In the genomic region with DNA sequence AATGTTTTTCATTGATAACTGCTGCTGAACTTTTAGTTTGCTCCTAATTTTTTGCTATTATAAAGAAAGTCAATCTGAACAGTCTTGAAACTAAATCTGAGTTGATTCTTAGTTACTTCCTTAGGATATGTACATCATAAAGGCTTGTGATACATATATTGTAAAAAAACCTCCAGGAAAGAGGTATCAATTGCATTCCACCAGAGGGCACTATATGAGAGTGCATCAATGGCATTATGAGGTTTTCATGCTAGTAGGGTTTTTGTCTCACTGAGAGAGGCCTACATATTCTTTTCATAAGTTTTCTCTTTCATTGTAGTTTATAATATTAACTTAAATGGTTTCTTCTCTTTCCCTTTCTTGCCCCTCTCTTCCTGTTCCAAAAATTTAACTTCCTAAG, we compare ENCODE assay signal across 8 cellular contexts. TPM values are rescaled to one million over a fixed set of nuclear protein-coding genes. Genes with fewer than 3 reads are reported as not detected.
DNase-seq lines count a peak whose midpoint lies in the region; ATAC-seq and TF ChIP-seq lines count a peak whose summit lies in the region.

No MANE protein-coding gene starts in this region.

- no peak for DNase-seq in natural killer cell
- no peak for DNase-seq in natural killer cell treated with Interleukin-12 subunit alpha and Interleukin-12 subunit beta and Interleukin-15 and Interleukin-18, amount 100 ng/mL, for 72 hours (ENCODE audit: low spot score)
- DNase-seq in NCI-H146 (lab: John Stamatoyannopoulos, UW): peak; percentile 19
- peak; percentile 49 for DNase-seq in choroid plexus epithelial cell (ENCODE audit: low read depth)
- DNase-seq in prostate gland (ENCODE audit: low spot score): no peak
- DNase-seq in activated gamma-delta T cell (lab: John Stamatoyannopoulos, UW): no peak

- no peak overlapping the region for H3K27ac Mint-ChIP-seq in natural killer cell
- H3K27ac Mint-ChIP-seq in natural killer cell treated with Interleukin-12 subunit alpha and Interleukin-12 subunit beta and Interleukin-15 and Interleukin-18, amount 100 ng/mL, for 72 hours: no peak overlapping the region

- TF ChIP-seq CTCF in natural killer cell (IDR thresholded peaks at IDR 0.05): peak; percentile 38
- peak; percentile 56 for TF ChIP-seq CTCF in choroid plexus epithelial cell (conservative IDR thresholded peaks at IDR 0.05; ENCODE audit: low read depth, low read length)
- peak in 3 of 4 experiments; percentile 11 to 42 (median 23) for TF ChIP-seq CTCF in prostate gland (IDR thresholded peaks at IDR 0.05)

- ATAC-seq in natural killer cell (peak in 2 of 3 donors; percentile 37 to 52), GM18498 (IDR thresholded peaks at IDR 0.05; ENCODE audit: unreplicated experiment) (no peak), GM18873 (IDR thresholded peaks at IDR 0.05; ENCODE audit: low FRiP score, unreplicated experiment) (no peak)
- no peak for ATAC-seq in natural killer cell treated with Interleukin-12 subunit alpha and Interleukin-12 subunit beta and Interleukin-15 and Interleukin-18, amount 100 ng/mL, for 72 hours

- H3K36me3 ChIP-seq in prostate gland: no peaks in the 10 kb centered on the region

- H3K9me3 Mint-ChIP-seq in natural killer cell: no peaks in the 10 kb centered on the region
- H3K9me3 Mint-ChIP-seq in natural killer cell treated with Interleukin-12 subunit alpha and Interleukin-12 subunit beta and Interleukin-15 and Interleukin-18, amount 100 ng/mL, for 72 hours: no peaks in the 10 kb centered on the region

- peaks cover 32% of the 10 kb centered on the region for H3K36me3 Mint-ChIP-seq in natural killer cell
- peaks cover 24% of the 10 kb centered on the region for H3K36me3 Mint-ChIP-seq in natural killer cell treated with Interleukin-12 subunit alpha and Interleukin-12 subunit beta and Interleukin-15 and Interleukin-18, amount 100 ng/mL, for 72 hours

- no peak overlapping the region for H3K27ac ChIP-seq in prostate gland

- intact Hi-C loops in natural killer cell (cut with micrococcal nuclease) (no loop called here), prostate gland (cut with DNase I) (no loop called here)

- H3K27me3 Mint-ChIP-seq in natural killer cell (ENCODE audit: low read depth in 2 of 2): no peaks in the 10 kb centered on the region
- H3K27me3 Mint-ChIP-seq in natural killer cell treated with Interleukin-12 subunit alpha and Interleukin-12 subunit beta and Interleukin-15 and Interleukin-18, amount 100 ng/mL, for 72 hours: no peaks in the 10 kb centered on the region

- no peaks in the 10 kb centered on the region for H3K27me3 ChIP-seq in prostate gland (replicated peaks; ENCODE audit: insufficient read depth)

- H3K4me3 ChIP-seq in choroid plexus epithelial cell (ENCODE audit: low read depth, low read length): no peak overlapping the region
- H3K4me3 ChIP-seq in prostate gland: no peak overlapping the region

- H3K4me3 Mint-ChIP-seq in natural killer cell: no peak overlapping the region
- no peak overlapping the region for H3K4me3 Mint-ChIP-seq in natural killer cell treated with Interleukin-12 subunit alpha and Interleukin-12 subunit beta and Interleukin-15 and Interleukin-18, amount 100 ng/mL, for 72 hours

- TF ChIP-seq POLR2A in prostate gland (IDR thresholded peaks at IDR 0.05): no peak

- H3K4me1 Mint-ChIP-seq in natural killer cell: no peaks in the 10 kb centered on the region
- no peaks in the 10 kb centered on the region for H3K4me1 Mint-ChIP-seq in natural killer cell treated with Interleukin-12 subunit alpha and Interleukin-12 subunit beta and Interleukin-15 and Interleukin-18, amount 100 ng/mL, for 72 hours (ENCODE audit: low read depth in 2 of 2)

- H3K4me1 ChIP-seq in prostate gland (replicated peaks): no peaks in the 10 kb centered on the region

- no peaks in the 10 kb centered on the region for H3K9me3 ChIP-seq in prostate gland

RNA-seq across cellular contexts. Expression of a gene that starts 46.9 kb away (rescaled TPM):
- total RNA-seq in natural killer cell: 10 to 100 TPM; 14.3 to 20.8 (median 17.0) TPM
- 10 to 100 TPM; 29.0 to 30.8 TPM for total RNA-seq in natural killer cell treated with Interleukin-12 subunit alpha and Interleukin-12 subunit beta and Interleukin-15 and Interleukin-18, amount 100 ng/mL, for 72 hours
- 10 to 100 TPM; 36.8 to 52.8 TPM for total RNA-seq in prostate gland

Comparison
In these comparisons a context has a peak if more than half of its experiments do, and no peak if none do; other contexts are left out.
1. ATAC-seq: peak in natural killer cell (2 of 3); none in natural killer cell treated with Interleukin-12 subunit alpha and Interleukin-12 subunit beta and Interleukin-15 and Interleukin-18, amount 100 ng/mL, for 72 hours (0 of 2), GM18498 (single experiment) and GM18873 (single experiment).
2. DNase-seq: peak in NCI-H146 (single experiment) and choroid plexus epithelial cell (single experiment); none in natural killer cell (single experiment), natural killer cell treated with Interleukin-12 subunit alpha and Interleukin-12 subunit beta and Interleukin-15 and Interleukin-18, amount 100 ng/mL, for 72 hours (single experiment), prostate gland (single experiment) and activated gamma-delta T cell (single experiment).
3. Peak in every context shown above with its lines, with median percentiles within 50 percentile points of each other: CTCF ChIP-seq.